ENCODE assay signal across 8 cellular contexts in genomic region chr7:100836812-100837098, GRCh38. TPM values are rescaled to one million over a fixed set of nuclear protein-coding genes. Genes with fewer than 3 reads are reported as not detected.
DNase-seq lines count a peak whose midpoint lies in the region; ATAC-seq, FAIRE-seq and TF ChIP-seq lines count a peak whose summit lies in the region.

No MANE protein-coding gene starts in this region.

- H3K36me3 ChIP-seq in adrenal gland (replicated peaks in 1 of 2), result no peaks in the 10 kb centered on the region
- H3K36me3 ChIP-seq in kidney (ENCODE audit: control insufficient read depth in 1 of 2, insufficient read depth in 2 of 2, low read length in 2 of 2), result no peaks in the 10 kb centered on the region
- no peaks in the 10 kb centered on the region for H3K36me3 ChIP-seq in subcutaneous abdominal adipose tissue (ENCODE audit: control insufficient read depth in 5 of 5, insufficient read depth in 5 of 5, low read length in 5 of 5)

- 27 to 35% (median 33%) methylated on average over 4 to 6 of the region's 6 CpGs for WGBS in adrenal gland, 4 donors

- no peaks in the 10 kb centered on the region for H3K27me3 ChIP-seq in adrenal gland
- no peaks in the 10 kb centered on the region for H3K27me3 ChIP-seq in subcutaneous abdominal adipose tissue (ENCODE audit: control insufficient read depth in 5 of 5, insufficient read depth in 4 of 5, low read length in 5 of 5)

- DNase-seq in activated CD4-positive, alpha-beta T cell treated with anti-CD3 and anti-CD28 coated beads for 36 hours, result no peak
- DNase-seq in activated CD4-positive, alpha-beta T cell treated with anti-CD3 and anti-CD28 coated beads for 48 hours, result no peak
- DNase-seq in adrenal gland, result no peak
- DNase-seq in kidney, result no peak
- no peak for DNase-seq in LoVo (ENCODE audit: low spot score)
- no peak for DNase-seq in stimulated activated CD4-positive, alpha-beta T cell treated with anti-CD3 and anti-CD28 coated beads, Interleukin-1b, Interleukin-23, amount 100 ng/mL, for 48 hours

- CTCF ChIA-PET in activated CD4-positive, alpha-beta T cell treated with anti-CD3 and anti-CD28 coated beads for 36 hours (lab: Charles Lee), result interaction anchor here (1.3 to 2.8 kb wide), 2 partner anchors 15 to 20 kb away, joined by 4 to 12 read pairs; partner anchors contain the start of gene SLC12A9

- POLR2A ChIA-PET in activated CD4-positive, alpha-beta T cell treated with anti-CD3 and anti-CD28 coated beads for 36 hours (lab: Charles Lee), result no interaction called here

- ATAC-seq in activated CD4-positive, alpha-beta T cell treated with anti-CD3 and anti-CD28 coated beads for 36 hours, result no peak
- ATAC-seq in HG02678 (IDR thresholded peaks at IDR 0.05; ENCODE audit: unreplicated experiment), result no peak

- H3K27ac ChIP-seq in adrenal gland, result peak overlapping the region; percentile 55 to 85 (median 79)
- peak overlapping the region; percentile 83 to 87 for H3K27ac ChIP-seq in kidney (ENCODE audit: low read depth in 2 of 2, low read length in 2 of 2)
- peak overlapping the region; percentile 78 for H3K27ac ChIP-seq in subcutaneous abdominal adipose tissue (ENCODE audit: low read depth, low read length)

- TF ChIP-seq CTCF in adrenal gland (IDR thresholded peaks at IDR 0.05) (no peak), kidney (IDR thresholded peaks at IDR 0.05; ENCODE audit: borderline replicate concordance, extremely low read depth, insufficient read depth) (no peak)

- peak overlapping the region; percentile 79 for H3K27ac Mint-ChIP-seq in activated CD4-positive, alpha-beta T cell treated with anti-CD3 and anti-CD28 coated beads for 36 hours

- intact Hi-C loops in activated CD4-positive, alpha-beta T cell treated with anti-CD3 and anti-CD28 coated beads for 36 hours (cut with DNase I, micrococcal nuclease), result loop anchor here in 1 of 2 experiments (1.0 to 5.0 kb wide), 2 partner anchors 16 to 129 kb away; partner anchors contain the start of genes POP7 and SLC12A9
- intact Hi-C loops in adrenal gland (cut with DNase I) (no loop called here), kidney (cut with DNase I) (no loop called here)

- H3K4me1 ChIP-seq in adrenal gland (replicated peaks in 1 of 2), result peaks cover 7 to 12% of the 10 kb centered on the region in 2 donors
- H3K4me1 ChIP-seq in kidney (ENCODE audit: control insufficient read depth in 1 of 2, insufficient read depth in 1 of 2, low read depth in 1 of 2, low read length in 2 of 2), result peaks cover 6 to 9% of the 10 kb centered on the region in 2 donors
- H3K4me1 ChIP-seq in subcutaneous abdominal adipose tissue (ENCODE audit: control insufficient read depth in 5 of 5, insufficient read depth in 5 of 5, low read length in 5 of 5), result peaks cover 0 to 21% (median 11%) of the 10 kb centered on the region in 5 donors

- H3K4me3 ChIP-seq in adrenal gland (peak overlapping the region in 2 of 4 donors; percentile 23 to 32), kidney (ENCODE audit: low read length in 2 of 2) (peak overlapping the region; percentile 68 to 70), subcutaneous abdominal adipose tissue (ENCODE audit: low read depth in 1 of 5, low read length in 5 of 5) (peak overlapping the region; percentile 59 to 85 (median 66))

- H3K36me3 Mint-ChIP-seq in activated CD4-positive, alpha-beta T cell treated with anti-CD3 and anti-CD28 coated beads for 36 hours (ENCODE audit: low read depth), result no peaks in the 10 kb centered on the region

- H3K9me3 Mint-ChIP-seq in activated CD4-positive, alpha-beta T cell treated with anti-CD3 and anti-CD28 coated beads for 36 hours (ENCODE audit: low read depth), result no peaks in the 10 kb centered on the region

- peak overlapping the region in 1 of 2 donors; percentile 78 for H3K9ac ChIP-seq in kidney (ENCODE audit: low read length in 2 of 2)
- peak overlapping the region; percentile 11 to 76 (median 39) for H3K9ac ChIP-seq in subcutaneous abdominal adipose tissue (ENCODE audit: low read length in 5 of 5)

- FAIRE-seq in kidney (lab: Jason Lieb, UNC), result no peak

- no peaks in the 10 kb centered on the region for H3K27me3 Mint-ChIP-seq in activated CD4-positive, alpha-beta T cell treated with anti-CD3 and anti-CD28 coated beads for 36 hours

- H3K9me3 ChIP-seq in adrenal gland (replicated peaks in 1 of 3) (no peaks in the 10 kb centered on the region), kidney (ENCODE audit: control insufficient read depth in 1 of 2, low read length in 2 of 2) (no peaks in the 10 kb centered on the region), subcutaneous abdominal adipose tissue (ENCODE audit: control insufficient read depth in 5 of 5, low read length in 5 of 5) (no peaks in the 10 kb centered on the region)

- peak overlapping the region; percentile 64 for H3K4me3 Mint-ChIP-seq in activated CD4-positive, alpha-beta T cell treated with anti-CD3 and anti-CD28 coated beads for 36 hours

- H3K4me1 Mint-ChIP-seq in activated CD4-positive, alpha-beta T cell treated with anti-CD3 and anti-CD28 coated beads for 36 hours, result peaks cover 11% of the 10 kb centered on the region

- TF ChIP-seq POLR2A in adrenal gland (IDR thresholded peaks at IDR 0.05), result no peak

RNA-seq across cellular contexts. Expression of gene EPHB4, which starts 9.4 kb away (rescaled TPM):
- 1 to 10 TPM; 4.1 to 5.9 TPM for total RNA-seq in activated CD4-positive, alpha-beta T cell treated with anti-CD3 and anti-CD28 coated beads for 36 hours
- total RNA-seq in adrenal gland (100 to 1,000 TPM in 6 of 8 donors, 10 to 100 TPM in 2; 91.3 to 188 (median 116) TPM), kidney (65.5 TPM)
- polyA plus RNA-seq in adrenal gland (10 to 100 TPM; 31.5 to 67.3 (median 37.2) TPM), kidney (ENCODE audit: insufficient read depth, low read depth, low replicate concordance) (33.2 TPM)

RNA-seq across cellular contexts. Expression of gene SLC12A9, which starts 15.8 kb away (rescaled TPM):
- total RNA-seq in activated CD4-positive, alpha-beta T cell treated with anti-CD3 and anti-CD28 coated beads for 36 hours, result 10 to 100 TPM; 13.6 to 15.6 TPM
- total RNA-seq in adrenal gland, result 10 to 100 TPM in 7 of 8 donors, 1 to 10 TPM in 1; 8.0 to 35.1 (median 20.2) TPM
- 10 to 100 TPM in 2 of 3 donors, 1 to 10 TPM in 1; 6.1 to 60.3 (median 34.6) TPM for polyA plus RNA-seq in adrenal gland
- total RNA-seq in kidney, result 29.9 TPM
- 19.7 TPM for polyA plus RNA-seq in kidney (ENCODE audit: insufficient read depth, low read depth, low replicate concordance)

RNA-seq across cellular contexts. Expression of gene TRIP6, which starts 30.4 kb away (rescaled TPM):
- 10 to 100 TPM; 22.2 to 31.1 TPM for total RNA-seq in activated CD4-positive, alpha-beta T cell treated with anti-CD3 and anti-CD28 coated beads for 36 hours
- total RNA-seq in adrenal gland, result 100 to 1,000 TPM in 2 of 8 donors, 10 to 100 TPM in 6; 44.8 to 105 (median 75.6) TPM
- polyA plus RNA-seq in adrenal gland, result 10 to 100 TPM in 2 of 3 donors, 1 to 10 TPM in 1; 8.9 to 88.6 (median 67.6) TPM
- 74.4 TPM for total RNA-seq in kidney
- 92.6 TPM for polyA plus RNA-seq in kidney (ENCODE audit: insufficient read depth, low read depth, low replicate concordance)

RNA-seq across cellular contexts. Expression of gene SRRT, which starts 38.1 kb away (rescaled TPM):
- 100 to 1,000 TPM; 253 to 260 TPM for total RNA-seq in activated CD4-positive, alpha-beta T cell treated with anti-CD3 and anti-CD28 coated beads for 36 hours
- 100 to 1,000 TPM in 4 of 8 donors, 10 to 100 TPM in 4; 44.0 to 156 (median 90.6) TPM for total RNA-seq in adrenal gland
- 100 to 1,000 TPM in 2 of 3 donors, 10 to 100 TPM in 1; 83.7 to 289 (median 226) TPM for polyA plus RNA-seq in adrenal gland
- 127 TPM for total RNA-seq in kidney
- 58.2 TPM for polyA plus RNA-seq in kidney (ENCODE audit: insufficient read depth, low read depth, low replicate concordance)

RNA-seq across cellular contexts. Expression of gene UFSP1, which starts 52.8 kb away (rescaled TPM):
- 1 to 10 TPM; 1.5 to 1.7 TPM for total RNA-seq in activated CD4-positive, alpha-beta T cell treated with anti-CD3 and anti-CD28 coated beads for 36 hours
- total RNA-seq in adrenal gland (10 to 100 TPM in 1 of 8 donors, 1 to 10 TPM in 7; 2.8 to 12.7 (median 5.9) TPM), kidney (3.4 TPM)
- polyA plus RNA-seq in adrenal gland (1 to 10 TPM; 2.5 to 6.8 (median 6.5) TPM), kidney (ENCODE audit: insufficient read depth, low read depth, low replicate concordance) (3.8 TPM)
